In the genomic region with DNA sequence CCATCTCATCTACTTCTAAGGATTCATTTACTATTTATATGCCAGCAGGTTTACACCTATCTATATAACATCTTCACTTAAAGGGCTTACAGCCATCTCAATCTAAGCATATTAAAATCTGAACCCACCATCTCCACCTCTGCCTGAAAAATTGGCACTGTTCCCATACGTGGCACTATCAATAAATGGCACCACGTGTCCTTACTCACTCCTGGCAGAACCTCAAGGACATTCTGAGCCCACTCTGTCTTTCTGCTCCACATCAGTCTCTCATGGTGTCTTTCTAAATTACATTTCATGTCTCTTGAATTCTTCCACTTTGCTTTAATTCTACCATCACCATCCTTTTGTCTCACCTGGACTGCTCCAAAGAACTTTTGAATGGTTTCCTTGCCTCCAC, we compare ENCODE assay signal across 1 cellular context.
TF ChIP-seq lines count a peak whose summit lies in the region.

No MANE protein-coding gene starts in this region.

TF ChIP-seq in HepG2, 621 proteins besides CTCF, POLR2A, EP300 and RAD21 (continued from another document):
- TF ChIP-seq TFDP1 (CRISPR knock-in tag; IDR thresholded peaks at IDR 0.05; ENCODE audit: borderline replicate concordance), result no peak
- TF ChIP-seq ATF2 (CRISPR knock-in tag; IDR thresholded peaks at IDR 0.05), result no peak
- TF ChIP-seq CAMTA2 (CRISPR knock-in tag; IDR thresholded peaks at IDR 0.05; ENCODE audit: borderline replicate concordance), result no peak
- TF ChIP-seq ELF1 (CRISPR knock-in tag; IDR thresholded peaks at IDR 0.05), result no peak
- no peak for TF ChIP-seq TEAD3 (CRISPR knock-in tag; optimal IDR thresholded peaks at IDR 0.05; ENCODE audit: borderline replicate concordance)
- no peak for TF ChIP-seq MED1 (CRISPR knock-in tag; IDR thresholded peaks at IDR 0.05)
